Comparison of ENCODE assay signal across 8 cellular contexts in the genomic region with DNA sequence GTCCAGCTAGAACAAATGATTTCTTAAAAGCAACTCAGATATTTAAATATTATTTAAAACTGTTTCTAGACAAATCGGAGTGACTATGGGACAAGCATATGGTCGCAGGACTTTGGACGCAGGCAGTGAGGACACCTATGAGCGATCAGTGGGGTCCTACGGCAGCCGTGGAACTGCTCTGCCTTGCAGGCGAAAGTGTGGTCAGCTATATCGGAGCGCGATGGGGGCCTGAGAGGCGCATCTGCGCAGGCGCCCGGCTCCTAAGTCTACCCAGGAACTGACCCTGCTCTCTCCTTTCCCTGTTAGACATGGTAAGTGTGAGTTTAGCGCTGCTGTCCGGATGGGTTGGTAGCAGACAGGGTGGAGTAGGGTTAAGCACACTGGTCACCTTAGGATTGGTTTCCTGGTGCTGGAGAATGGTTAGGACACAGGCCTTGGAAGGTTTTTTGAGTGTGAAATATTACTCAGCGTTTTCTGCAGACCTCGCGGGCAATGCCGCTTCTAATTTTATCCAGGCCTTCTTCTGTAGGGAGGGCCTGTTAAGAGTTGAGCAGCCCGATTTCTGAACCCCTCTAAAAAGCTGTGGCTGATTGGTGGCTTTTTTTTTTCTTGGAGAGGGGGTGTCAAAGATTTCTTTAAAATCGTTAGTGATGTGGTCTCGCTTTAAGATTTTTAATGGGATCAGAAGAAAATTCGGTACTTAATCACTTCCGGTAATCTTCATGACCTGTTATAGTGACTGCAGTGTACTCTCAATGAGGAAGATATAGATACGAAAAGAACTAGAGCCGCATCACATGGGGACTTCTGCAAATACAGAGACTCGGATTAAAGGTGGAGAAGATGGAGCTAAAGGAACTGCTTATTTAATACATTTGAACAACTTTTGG.
A peak's percentile ranks its signal among the peaks of the same experiment; 100 is the strongest.
DNase-seq lines count a peak whose midpoint lies in the region; ATAC-seq and TF ChIP-seq lines count a peak whose summit lies in the region.

A gene (plus strand): TSS at position 293 of the 890 bp plus-strand sequence. CDS start 16 bp downstream, at position 309.

- H3K9ac ChIP-seq in ES-I3 (ENCODE audit: low read depth, low read length), result peak within 1 kb of the TSS; percentile 67
- peak within 1 kb of the TSS; percentile 84 for H3K9ac ChIP-seq in MM.1S (ENCODE audit: low read length)

- H3K27me3 ChIP-seq in HAP-1 (ENCODE audit: low read depth), result no peaks in the 10 kb centered on the region
- no peaks in the 10 kb centered on the region for H3K27me3 ChIP-seq in MM.1S (replicated peaks; ENCODE audit: insufficient read depth, low read length)

- H2AFZ ChIP-seq in MM.1S (ENCODE audit: low read length), result peak within 1 kb of the TSS; percentile 89

- peak; percentile 98 for ATAC-seq in stimulated activated naive CD8-positive, alpha-beta T cell treated with anti-CD3 and anti-CD28 coated beads, Interleukin-15, amount 100 ng/mL, for 72 hours

- H3K4me1 Mint-ChIP-seq in nephron progenitor cell, result peaks cover 55% of the 10 kb centered on the region
- peaks cover 36% of the 10 kb centered on the region for H3K4me1 Mint-ChIP-seq in stimulated activated naive CD8-positive, alpha-beta T cell treated with anti-CD3 and anti-CD28 coated beads, Interleukin-15, amount 100 ng/mL, for 72 hours

- peak; percentile 92 to 96 for DNase-seq in HAP-1 (ENCODE audit: low spot score in 2 of 2)
- DNase-seq in MM.1S, result peak; percentile 96
- DNase-seq in SIG-M5 (lab: John Stamatoyannopoulos, UW), result peak; percentile 75
- peak; percentile 78 for DNase-seq in activated gamma-delta T cell (lab: John Stamatoyannopoulos, UW)
- peak; percentile 95 for DNase-seq in fibroblast of the conjunctiva (ENCODE audit: low read depth)
- peak; percentile 96 for DNase-seq in nephron progenitor cell
- peak; percentile 93 to 97 for DNase-seq in stimulated activated naive CD8-positive, alpha-beta T cell treated with anti-CD3 and anti-CD28 coated beads, Interleukin-15, amount 100 ng/mL, for 72 hours

- H3K27ac Mint-ChIP-seq in nephron progenitor cell, result peak within 1 kb of the TSS; percentile 99
- peak within 1 kb of the TSS; percentile 97 to 98 for H3K27ac Mint-ChIP-seq in stimulated activated naive CD8-positive, alpha-beta T cell treated with anti-CD3 and anti-CD28 coated beads, Interleukin-15, amount 100 ng/mL, for 72 hours

- H3K4me2 ChIP-seq in MM.1S (ENCODE audit: low read depth, low read length), result peak within 1 kb of the TSS; percentile 93

- H3K9me3 Mint-ChIP-seq in nephron progenitor cell, result peaks cover 17% of the 10 kb centered on the region
- no peaks in the 10 kb centered on the region for H3K9me3 Mint-ChIP-seq in stimulated activated naive CD8-positive, alpha-beta T cell treated with anti-CD3 and anti-CD28 coated beads, Interleukin-15, amount 100 ng/mL, for 72 hours

- H3F3A ChIP-seq in MM.1S (ENCODE audit: insufficient read depth, low read length), result peaks cover 51% of the 10 kb centered on the region

- H3K9me3 ChIP-seq in ES-I3 (ENCODE audit: control insufficient read depth, insufficient read depth, low read length), result no peaks in the 10 kb centered on the region
- no peaks in the 10 kb centered on the region for H3K9me3 ChIP-seq in HAP-1
- no peaks in the 10 kb centered on the region for H3K9me3 ChIP-seq in MM.1S (replicated peaks; ENCODE audit: insufficient read depth, low read length)

- no peaks in the 10 kb centered on the region; the same call in 1 of the 2 replicates for H3K4me1 ChIP-seq in ES-I3 (ENCODE audit: insufficient read depth, low read length)
- peaks cover 18% of the 10 kb centered on the region for H3K4me1 ChIP-seq in HAP-1
- peaks cover 7% of the 10 kb centered on the region; the same call in 1 of the 2 replicates for H3K4me1 ChIP-seq in MM.1S (ENCODE audit: low read length)

- H3K27ac ChIP-seq in MM.1S (ENCODE audit: low read length), result peak within 1 kb of the TSS; percentile 91

- H3K79me2 ChIP-seq in MM.1S (ENCODE audit: low read length), result peaks cover 53% of the 10 kb centered on the region

- peaks cover 23% of the 10 kb centered on the region for H3K36me3 Mint-ChIP-seq in nephron progenitor cell (ENCODE audit: low read depth)

- no peaks in the 10 kb centered on the region for H3K27me3 Mint-ChIP-seq in nephron progenitor cell (ENCODE audit: low read depth, poor library complexity)
- H3K27me3 Mint-ChIP-seq in stimulated activated naive CD8-positive, alpha-beta T cell treated with anti-CD3 and anti-CD28 coated beads, Interleukin-15, amount 100 ng/mL, for 72 hours, result peaks cover 4% of the 10 kb centered on the region

- H3K36me3 ChIP-seq in ES-I3 (ENCODE audit: insufficient read depth, low read length), result peaks cover 27% of the 10 kb centered on the region
- peaks cover 47% of the 10 kb centered on the region for H3K36me3 ChIP-seq in HAP-1 (replicated peaks)
- H3K36me3 ChIP-seq in MM.1S (replicated peaks; ENCODE audit: insufficient read depth, low read length), result peaks cover 14% of the 10 kb centered on the region; the same call in 1 of the 2 replicates

- H4K20me1 ChIP-seq in MM.1S (ENCODE audit: insufficient read depth, low read length), result peaks cover 39% of the 10 kb centered on the region

- peak within 1 kb of the TSS; percentile 96 for H3K4me3 Mint-ChIP-seq in nephron progenitor cell
- peak within 1 kb of the TSS; percentile 91 to 92 for H3K4me3 Mint-ChIP-seq in stimulated activated naive CD8-positive, alpha-beta T cell treated with anti-CD3 and anti-CD28 coated beads, Interleukin-15, amount 100 ng/mL, for 72 hours

- TF ChIP-seq CTCF in MM.1S (IDR thresholded peaks at IDR 0.05; ENCODE audit: low read length), result no peak
- TF ChIP-seq CTCF in nephron progenitor cell (IDR thresholded peaks at IDR 0.05), result no peak

- H3K9me2 ChIP-seq in MM.1S (replicated peaks; ENCODE audit: insufficient read depth, low read length), result no peaks in the 10 kb centered on the region

- in situ Hi-C loops in HAP-1 (cut with MboI; ENCODE audit: low sequenced_read_pairs), result no loop called here

- H3K4me3 ChIP-seq in HAP-1 (peak within 1 kb of the TSS; percentile 61), MM.1S (ENCODE audit: low read length) (peak within 1 kb of the TSS; percentile 88)

Comparison
In these comparisons a context has a peak if more than half of its experiments do, and no peak if none do; other contexts are left out.
1. Peak in every context shown above with its lines: DNase-seq, ATAC-seq, H3K4me3 ChIP-seq and H3K27ac ChIP-seq.